20 cellular contexts compared by ENCODE assay signal in the genomic region with DNA sequence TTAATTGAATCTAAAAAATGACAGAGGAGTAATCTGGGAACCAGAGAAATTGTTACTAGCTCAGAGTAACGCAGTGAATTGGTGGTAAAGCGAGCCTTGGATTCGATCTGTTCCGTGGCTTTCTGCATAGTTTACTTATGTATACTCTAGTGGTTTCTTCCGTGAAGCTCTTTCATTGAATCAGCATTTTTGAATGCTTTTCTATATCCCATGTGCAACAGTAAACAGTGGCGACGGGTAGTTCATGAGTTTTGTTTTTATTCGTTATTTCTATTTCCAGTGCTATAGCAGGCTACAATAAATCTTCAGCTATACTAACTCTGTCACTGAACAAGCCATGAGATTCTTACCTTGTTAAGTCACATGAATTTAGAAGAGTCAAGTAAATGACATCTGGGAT. TPM values are rescaled to one million over a fixed set of nuclear protein-coding genes. Genes with fewer than 3 reads are reported as not detected.
A peak's percentile ranks its signal among the peaks of the same experiment; 100 is the strongest.
DNase-seq lines count a peak whose midpoint lies in the region; ATAC-seq and TF ChIP-seq lines count a peak whose summit lies in the region.
"Had no signal": no experiment of that assay in that cellular context is flagged by ENCODE, and none has a peak within 500 bp of the region (broad histone marks: within the 10 kb centered on the region; RNA-seq: fewer than 3 reads in every experiment).

No MANE protein-coding gene starts in this region.

- H3K36me3 ChIP-seq in Karpas-422 (ENCODE audit: insufficient read depth, low read length) (no peaks in the 10 kb centered on the region), osteoblast (ENCODE audit: insufficient read depth, low read length) (no peaks in the 10 kb centered on the region)

- no peak overlapping the region for H3K18ac ChIP-seq in H9 (ENCODE audit: insufficient read length, low read depth, low read length)

- no peak overlapping the region for H3K4me2 ChIP-seq in H9 (ENCODE audit: insufficient read depth, insufficient read length, low read length)
- peak overlapping the region; percentile 65 for H3K4me2 ChIP-seq in Karpas-422 (ENCODE audit: low read depth, low read length, poor library complexity, severe bottlenecking)
- H3K4me2 ChIP-seq in osteoblast (ENCODE audit: insufficient read depth, low read length), result no peak overlapping the region
- H3K4me2 ChIP-seq: KMS-11 had no signal

- no peak for ATAC-seq in stimulated activated memory B cell treated with anti-CD40 and anti-IgM and Interleukin-4, amounts not matched to agents 10 μg/mL and 1 μg/mL and 100 μg/mL, for 72 hours
- ATAC-seq: Right ventricle myocardium inferior had no signal

- H3K27me3 Mint-ChIP-seq in H9 (ENCODE audit: low read depth), result no peaks in the 10 kb centered on the region
- H3K27me3 Mint-ChIP-seq in stimulated activated memory B cell treated with anti-CD40 and anti-IgM and Interleukin-4, amounts not matched to agents 10 μg/mL and 1 μg/mL and 100 μg/mL, for 72 hours, result no peaks in the 10 kb centered on the region
- H3K27me3 Mint-ChIP-seq: CD4-positive, CD25-positive, alpha-beta regulatory T cell had no signal

- no peak overlapping the region for H2AK5ac ChIP-seq in H9 (ENCODE audit: insufficient read length, low read length)

- H3K9me3 ChIP-seq in H9 (ENCODE audit: control insufficient read depth, low read depth, low read length) (no peaks in the 10 kb centered on the region), Karpas-422 (ENCODE audit: low read length) (no peaks in the 10 kb centered on the region), osteoblast (ENCODE audit: low read depth, low read length) (no peaks in the 10 kb centered on the region)

- no peak overlapping the region for H3T11ph ChIP-seq in H9 (ENCODE audit: low read length)

- no peak overlapping the region for H3K23ac ChIP-seq in H9 (ENCODE audit: insufficient read length, low read depth, low read length)

- H3K27ac ChIP-seq in H9 (ENCODE audit: insufficient read length, low read depth, low read length), result no peak overlapping the region
- H3K27ac ChIP-seq in Karpas-422 (ENCODE audit: low read length), result peak overlapping the region; percentile 96
- no peak overlapping the region for H3K27ac ChIP-seq in osteoblast (ENCODE audit: low read depth, low read length)
- H3K27ac ChIP-seq: KMS-11 had no signal

- H3K56ac ChIP-seq in H9 (ENCODE audit: insufficient read length, low read depth, low read length), result no peak overlapping the region

- H4K91ac ChIP-seq in H9 (ENCODE audit: insufficient read length, low read depth, low read length), result no peak overlapping the region

- no peak overlapping the region for H2BK120ac ChIP-seq in H9 (ENCODE audit: low read depth, low read length, poor library complexity, severe bottlenecking)

- H3K4ac ChIP-seq in H9 (ENCODE audit: low read depth, low read length), result no peak overlapping the region

- H2BK12ac ChIP-seq in H9 (ENCODE audit: insufficient read length, low read depth, low read length), result no peak overlapping the region

- peak overlapping the region; percentile 50 for H2BK20ac ChIP-seq in H9 (ENCODE audit: low read depth, low read length, poor library complexity, severe bottlenecking)

- no peak for DNase-seq in H9
- DNase-seq in Karpas-422, result peak; percentile 48
- DNase-seq in choroid plexus epithelial cell (ENCODE audit: low read depth), result peak; percentile 16
- peak; percentile 13 for DNase-seq in osteoblast (ENCODE audit: insufficient read length, low spot score, missing footprints)
- DNase-seq in hippocampal formation (lab: John Stamatoyannopoulos, UW), result no peak
- no peak for DNase-seq in DMS53 (lab: John Stamatoyannopoulos, UW)
- DNase-seq: CD4-positive, CD25-positive, alpha-beta regulatory T cell; DMS79 treated with DMSO at 0.1 percent for 48 hours; MV-4-11; NCI-H1105 treated with DMSO at 0.1 percent for 48 hours; NCI-H1694; NCI-H2081; NCI-H2171; NCI-H345; NCI-H524 treated with DMSO at 0.1 percent for 48 hours; NCI-H82 had no signal

- H3K4me3 ChIP-seq in Karpas-422 (ENCODE audit: low read length), result 0 out of 2 replicates have a peak overlapping the region, but pooled peaks have one; percentile 22
- no peak overlapping the region for H3K4me3 ChIP-seq in choroid plexus epithelial cell (ENCODE audit: low read depth, low read length)
- H3K4me3 ChIP-seq in osteoblast (ENCODE audit: insufficient read depth, low read length), result no peak overlapping the region

- H3K4me1 ChIP-seq in H9 (ENCODE audit: insufficient read depth, low read length), result no peaks in the 10 kb centered on the region
- peaks cover 50% of the 10 kb centered on the region for H3K4me1 ChIP-seq in Karpas-422 (ENCODE audit: low read length)
- peaks cover 12% of the 10 kb centered on the region for H3K4me1 ChIP-seq in osteoblast (ENCODE audit: insufficient read depth, low read length)

- H3K27ac Mint-ChIP-seq in H9, result no peak overlapping the region
- H3K27ac Mint-ChIP-seq in stimulated activated memory B cell treated with anti-CD40 and anti-IgM and Interleukin-4, amounts not matched to agents 10 μg/mL and 1 μg/mL and 100 μg/mL, for 72 hours, result no peak overlapping the region

- no peak overlapping the region for H3K4me3 Mint-ChIP-seq in H9
- H3K4me3 Mint-ChIP-seq in stimulated activated memory B cell treated with anti-CD40 and anti-IgM and Interleukin-4, amounts not matched to agents 10 μg/mL and 1 μg/mL and 100 μg/mL, for 72 hours, result no peak overlapping the region
- H3K4me3 Mint-ChIP-seq: CD4-positive, CD25-positive, alpha-beta regulatory T cell had no signal

- H3K36me3 Mint-ChIP-seq in H9 (ENCODE audit: insufficient read depth in 1 of 3, low read depth in 3 of 3), result peaks cover 0 to 5% (median 0%) of the 10 kb centered on the region in 3 experiments; a peak in 2 of 7 replicates
- peaks cover 22% of the 10 kb centered on the region for H3K36me3 Mint-ChIP-seq in stimulated activated memory B cell treated with anti-CD40 and anti-IgM and Interleukin-4, amounts not matched to agents 10 μg/mL and 1 μg/mL and 100 μg/mL, for 72 hours

- H4K20me1 ChIP-seq in H9 (ENCODE audit: control insufficient read depth, insufficient read depth, insufficient read length), result no peaks in the 10 kb centered on the region
- no peaks in the 10 kb centered on the region for H4K20me1 ChIP-seq in Karpas-422 (ENCODE audit: insufficient read depth, low read depth, low read length)
- H4K20me1 ChIP-seq in osteoblast (ENCODE audit: insufficient read depth, low read length), result no peaks in the 10 kb centered on the region

- H3K79me2 ChIP-seq in H9 (ENCODE audit: insufficient read depth, low read length) (no peaks in the 10 kb centered on the region), Karpas-422 (ENCODE audit: low read length) (no peaks in the 10 kb centered on the region), osteoblast (ENCODE audit: insufficient read depth, low read length) (no peaks in the 10 kb centered on the region)

- H3K9me3 Mint-ChIP-seq in H9, result no peaks in the 10 kb centered on the region; a peak in 1 of 5 replicates
- no peaks in the 10 kb centered on the region for H3K9me3 Mint-ChIP-seq in stimulated activated memory B cell treated with anti-CD40 and anti-IgM and Interleukin-4, amounts not matched to agents 10 μg/mL and 1 μg/mL and 100 μg/mL, for 72 hours
- H3K9me3 Mint-ChIP-seq: CD4-positive, CD25-positive, alpha-beta regulatory T cell had no signal

- no peaks in the 10 kb centered on the region for H3K9me2 ChIP-seq in Karpas-422 (replicated peaks; ENCODE audit: insufficient read depth, low read length)

- TF ChIP-seq CTCF in H9 (conservative IDR thresholded peaks at IDR 0.05) (no peak), choroid plexus epithelial cell (conservative IDR thresholded peaks at IDR 0.05; ENCODE audit: low read depth, low read length) (no peak), osteoblast (IDR thresholded peaks at IDR 0.05; ENCODE audit: extremely low read depth, low read depth, low read length) (no peak)

- no peaks in the 10 kb centered on the region for H3K23me2 ChIP-seq in H9 (ENCODE audit: insufficient read length, low read depth, low read length, poor library complexity, severe bottlenecking)

- H2AFZ ChIP-seq in H9 (ENCODE audit: low read length), result no peak overlapping the region
- peak overlapping the region; percentile 76 for H2AFZ ChIP-seq in Karpas-422 (ENCODE audit: low read length)
- peak overlapping the region; percentile 22 for H2AFZ ChIP-seq in osteoblast (ENCODE audit: low read length)

- no CpG with 5 or more reads among the region's 8 CpGs for WGBS in H9 (ENCODE audit: extremely low coverage, insufficient read length, low lambda C conversion rate)

- H3K14ac ChIP-seq in H9 (ENCODE audit: insufficient read depth, low read length), result no peak overlapping the region

- no peak overlapping the region for H4K5ac ChIP-seq in H9 (ENCODE audit: insufficient read length, low read depth, low read length)

- no peak overlapping the region for H4K8ac ChIP-seq in H9 (replicated peaks; ENCODE audit: insufficient read length, low read depth, low read length)

- no peak overlapping the region for H2BK15ac ChIP-seq in H9 (ENCODE audit: low read depth, low read length)

- H3K27me3 ChIP-seq in H9 (ENCODE audit: insufficient read depth, low read length) (no peaks in the 10 kb centered on the region), Karpas-422 (ENCODE audit: low read length) (no peaks in the 10 kb centered on the region), osteoblast (ENCODE audit: insufficient read depth, low read length) (no peaks in the 10 kb centered on the region)

- H2BK5ac ChIP-seq in H9 (ENCODE audit: insufficient read length, low read length), result no peak overlapping the region

- H3K79me1 ChIP-seq in H9 (ENCODE audit: insufficient read depth, low read depth, low read length, poor library complexity, severe bottlenecking), result no peaks in the 10 kb centered on the region

- H3K9ac ChIP-seq in H9 (ENCODE audit: extremely low read depth, insufficient read length, low read length) (no peak overlapping the region), Karpas-422 (ENCODE audit: low read length) (peak overlapping the region; percentile 44)
- H3K9ac ChIP-seq: KMS-11 had no signal

- peaks cover 16 to 30% of the 10 kb centered on the region in 2 experiments for H3K4me1 Mint-ChIP-seq in H9
- H3K4me1 Mint-ChIP-seq in stimulated activated memory B cell treated with anti-CD40 and anti-IgM and Interleukin-4, amounts not matched to agents 10 μg/mL and 1 μg/mL and 100 μg/mL, for 72 hours, result peaks cover 26% of the 10 kb centered on the region
- H3K4me1 Mint-ChIP-seq: CD4-positive, CD25-positive, alpha-beta regulatory T cell had no signal

RNA-seq across cellular contexts. Expression of a gene that starts 14.5 kb away (rescaled TPM):
- total RNA-seq in H9 (2021) (not detected in 2 replicates), osteoblast (15.6 and 19.9 TPM in 2 replicates)
- total RNA-seq in Karpas-422 (2014; rRNA removed; shearing (Covaris generic); ENCODE audit: low replicate concordance), result 34.8 and 38.3 TPM in 2 replicates
- total RNA-seq: SK-MEL-5 had no signal

RNA-seq across cellular contexts. Expression of a gene that starts 42.5 kb away (rescaled TPM):
- total RNA-seq in H9 (2021) (347 and 356 TPM in 2 replicates), osteoblast (155 and 163 TPM in 2 replicates)
- total RNA-seq in Karpas-422 (2014; rRNA removed; shearing (Covaris generic); ENCODE audit: low replicate concordance), result 242 and 276 TPM in 2 replicates

Comparison
In these comparisons a context has a peak if more than half of its experiments do, and no peak if none do; other contexts are left out.
1. DNase-seq: peak in Karpas-422 (single experiment), choroid plexus epithelial cell (single experiment) and osteoblast (single experiment); none in H9 (single experiment), hippocampal formation (0 of 2) and DMS53 (single experiment).
2. RNA of a gene that starts 14.5 kb away (total RNA-seq): 34.8 to 38.3 TPM in Karpas-422 and 15.6 to 19.9 TPM in osteoblast; not detected in H9; every median in the first group is over 10 times any median in the second.